In the genomic region with DNA sequence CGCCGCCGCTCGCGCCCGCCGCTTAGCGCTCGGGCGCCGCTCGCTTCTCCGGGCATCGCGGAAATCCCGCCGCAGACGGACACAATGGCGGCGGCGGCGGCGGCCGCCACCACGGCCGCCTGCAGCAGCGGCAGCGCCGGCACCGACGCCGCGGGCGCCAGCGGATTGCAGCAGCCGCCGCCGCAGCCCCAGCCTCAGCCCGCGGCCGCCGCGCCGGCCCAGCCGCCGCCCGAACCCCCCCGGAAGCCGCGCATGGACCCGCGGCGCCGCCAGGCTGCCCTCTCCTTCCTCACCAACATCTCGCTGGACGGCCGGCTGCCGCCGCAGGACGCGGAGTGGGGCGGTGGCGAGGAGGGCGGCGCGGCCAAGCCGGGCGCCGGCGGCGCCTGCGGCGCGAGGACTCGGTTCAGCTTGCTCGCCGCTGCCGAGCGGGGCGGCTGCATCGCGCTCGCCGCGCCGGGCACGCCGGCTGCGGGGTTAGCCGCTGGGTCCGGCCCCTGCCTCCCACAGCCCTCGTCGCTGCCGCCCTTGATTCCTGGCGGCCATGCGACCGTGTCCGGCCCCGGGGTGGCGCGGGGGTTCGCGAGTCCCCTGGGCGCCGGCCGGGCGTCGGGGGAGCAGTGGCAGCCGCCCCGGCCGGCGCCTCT, we compare ENCODE assay signal across 2 cellular contexts.
TF ChIP-seq lines count a peak whose summit lies in the region.

No MANE protein-coding gene starts in this region.

TF ChIP-seq in HEK293, 187 proteins besides CTCF, POLR2A, EP300 and RAD21:
- TF ChIP-seq GLI2 (tag by site-specific recombination; IDR thresholded peaks at IDR 0.05; ENCODE audit: borderline replicate concordance, low read depth) (no peak), ZNF302 (tag by site-specific recombination; IDR thresholded peaks at IDR 0.05; ENCODE audit: low read depth) (no peak), ZNF221 (tag by site-specific recombination; IDR thresholded peaks at IDR 0.05; ENCODE audit: borderline replicate concordance) (no peak), ZNF549 (tag by site-specific recombination; IDR thresholded peaks at IDR 0.05) (no peak), SP7 (tag by site-specific recombination; IDR thresholded peaks at IDR 0.05) (no peak), OVOL3 (tag by site-specific recombination; IDR thresholded peaks at IDR 0.05) (no peak), ZNF350 (tag by site-specific recombination; IDR thresholded peaks at IDR 0.05) (no peak), ZNF701 (tag by site-specific recombination; IDR thresholded peaks at IDR 0.05) (no peak), ZNF654 (tag by site-specific recombination; IDR thresholded peaks at IDR 0.05; ENCODE audit: low read depth) (no peak), ZNF37A (tag by site-specific recombination; IDR thresholded peaks at IDR 0.05) (no peak)
- TF ChIP-seq, protein P1, sequence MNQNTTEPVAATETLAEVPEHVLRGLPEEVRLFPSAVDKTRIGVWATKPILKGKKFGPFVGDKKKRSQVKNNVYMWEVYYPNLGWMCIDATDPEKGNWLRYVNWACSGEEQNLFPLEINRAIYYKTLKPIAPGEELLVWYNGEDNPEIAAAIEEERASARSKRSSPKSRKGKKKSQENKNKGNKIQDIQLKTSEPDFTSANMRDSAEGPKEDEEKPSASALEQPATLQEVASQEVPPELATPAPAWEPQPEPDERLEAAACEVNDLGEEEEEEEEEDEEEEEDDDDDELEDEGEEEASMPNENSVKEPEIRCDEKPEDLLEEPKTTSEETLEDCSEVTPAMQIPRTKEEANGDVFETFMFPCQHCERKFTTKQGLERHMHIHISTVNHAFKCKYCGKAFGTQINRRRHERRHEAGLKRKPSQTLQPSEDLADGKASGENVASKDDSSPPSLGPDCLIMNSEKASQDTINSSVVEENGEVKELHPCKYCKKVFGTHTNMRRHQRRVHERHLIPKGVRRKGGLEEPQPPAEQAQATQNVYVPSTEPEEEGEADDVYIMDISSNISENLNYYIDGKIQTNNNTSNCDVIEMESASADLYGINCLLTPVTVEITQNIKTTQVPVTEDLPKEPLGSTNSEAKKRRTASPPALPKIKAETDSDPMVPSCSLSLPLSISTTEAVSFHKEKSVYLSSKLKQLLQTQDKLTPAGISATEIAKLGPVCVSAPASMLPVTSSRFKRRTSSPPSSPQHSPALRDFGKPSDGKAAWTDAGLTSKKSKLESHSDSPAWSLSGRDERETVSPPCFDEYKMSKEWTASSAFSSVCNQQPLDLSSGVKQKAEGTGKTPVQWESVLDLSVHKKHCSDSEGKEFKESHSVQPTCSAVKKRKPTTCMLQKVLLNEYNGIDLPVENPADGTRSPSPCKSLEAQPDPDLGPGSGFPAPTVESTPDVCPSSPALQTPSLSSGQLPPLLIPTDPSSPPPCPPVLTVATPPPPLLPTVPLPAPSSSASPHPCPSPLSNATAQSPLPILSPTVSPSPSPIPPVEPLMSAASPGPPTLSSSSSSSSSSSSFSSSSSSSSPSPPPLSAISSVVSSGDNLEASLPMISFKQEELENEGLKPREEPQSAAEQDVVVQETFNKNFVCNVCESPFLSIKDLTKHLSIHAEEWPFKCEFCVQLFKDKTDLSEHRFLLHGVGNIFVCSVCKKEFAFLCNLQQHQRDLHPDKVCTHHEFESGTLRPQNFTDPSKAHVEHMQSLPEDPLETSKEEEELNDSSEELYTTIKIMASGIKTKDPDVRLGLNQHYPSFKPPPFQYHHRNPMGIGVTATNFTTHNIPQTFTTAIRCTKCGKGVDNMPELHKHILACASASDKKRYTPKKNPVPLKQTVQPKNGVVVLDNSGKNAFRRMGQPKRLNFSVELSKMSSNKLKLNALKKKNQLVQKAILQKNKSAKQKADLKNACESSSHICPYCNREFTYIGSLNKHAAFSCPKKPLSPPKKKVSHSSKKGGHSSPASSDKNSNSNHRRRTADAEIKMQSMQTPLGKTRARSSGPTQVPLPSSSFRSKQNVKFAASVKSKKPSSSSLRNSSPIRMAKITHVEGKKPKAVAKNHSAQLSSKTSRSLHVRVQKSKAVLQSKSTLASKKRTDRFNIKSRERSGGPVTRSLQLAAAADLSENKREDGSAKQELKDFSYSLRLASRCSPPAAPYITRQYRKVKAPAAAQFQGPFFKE (tag by site-specific recombination; IDR thresholded peaks at IDR 0.05; ENCODE audit: borderline replicate concordance): no peak

TF ChIP-seq in HepG2, 621 proteins besides CTCF, POLR2A, EP300 and RAD21:
- TF ChIP-seq CREM (IDR thresholded peaks at IDR 0.05) (no peak), CREM (CRISPR knock-in tag; IDR thresholded peaks at IDR 0.05) (no peak), TMF1 (CRISPR knock-in tag; IDR thresholded peaks at IDR 0.05; ENCODE audit: low read depth) (0 out of 2 replicates have a peak, but pooled peaks have one; percentile 4), YY1 (IDR thresholded peaks at IDR 0.05; ENCODE audit: insufficient read depth, insufficient replicate concordance, low read depth, low read length) (peak; percentile 21), YEATS4 (CRISPR knock-in tag; IDR thresholded peaks at IDR 0.05; ENCODE audit: borderline replicate concordance) (peak; percentile 1; the same call in 1 of the 2 replicates)
- TF ChIP-seq, protein P2, sequence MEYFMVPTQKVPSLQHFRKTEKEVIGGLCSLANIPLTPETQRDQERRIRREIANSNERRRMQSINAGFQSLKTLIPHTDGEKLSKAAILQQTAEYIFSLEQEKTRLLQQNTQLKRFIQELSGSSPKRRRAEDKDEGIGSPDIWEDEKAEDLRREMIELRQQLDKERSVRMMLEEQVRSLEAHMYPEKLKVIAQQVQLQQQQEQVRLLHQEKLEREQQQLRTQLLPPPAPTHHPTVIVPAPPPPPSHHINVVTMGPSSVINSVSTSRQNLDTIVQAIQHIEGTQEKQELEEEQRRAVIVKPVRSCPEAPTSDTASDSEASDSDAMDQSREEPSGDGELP (IDR thresholded peaks at IDR 0.05; ENCODE audit: borderline replicate concordance, low read depth): no peak
TF ChIP-seq in HepG2: peak in this region for 3.
